Comparison of ENCODE assay signal across 18 cellular contexts in genomic region chr12:16607895-16608294, GRCh38. TPM values are rescaled to one million over a fixed set of nuclear protein-coding genes. Genes with fewer than 3 reads are reported as not detected.
DNase-seq lines count a peak whose midpoint lies in the region; ATAC-seq and TF ChIP-seq lines count a peak whose summit lies in the region.
"Had no signal": no experiment of that assay in that cellular context is flagged by ENCODE, and none has a peak within 500 bp of the region (broad histone marks: within the 10 kb centered on the region; RNA-seq: fewer than 3 reads in every experiment).

No MANE protein-coding gene starts in this region.

- H3K79me2 ChIP-seq in neural progenitor cell (ENCODE audit: low read depth) = peaks cover 4% of the 10 kb centered on the region

- H2AK5ac ChIP-seq in neuronal stem cell (ENCODE audit: low read depth, low read length) = no peak overlapping the region

- peaks cover 0 to 18% of the 10 kb centered on the region in 2 donors for H3K27me3 ChIP-seq in right atrium auricular region
- no peaks in the 10 kb centered on the region for H3K27me3 ChIP-seq in body of pancreas
- peaks cover 56% of the 10 kb centered on the region for H3K27me3 ChIP-seq in neural progenitor cell
- H3K27me3 ChIP-seq in vagina = no peaks in the 10 kb centered on the region
- peaks cover 0 to 68% (median 14%) of the 10 kb centered on the region in 3 experiments for H3K27me3 ChIP-seq in neuronal stem cell (ENCODE audit: control insufficient read depth in 3 of 3, insufficient read depth in 3 of 3, low read depth in 1 of 3, low read length in 3 of 3)

- H3K4me2 ChIP-seq in neural progenitor cell (no peak overlapping the region), neuronal stem cell (ENCODE audit: insufficient read depth, low read length, poor library complexity, severe bottlenecking) (no peak overlapping the region)

- H4K8ac ChIP-seq in neuronal stem cell (ENCODE audit: low read depth, low read length) = no peak overlapping the region

- H3K9ac ChIP-seq in neural progenitor cell = no peak overlapping the region
- H3K9ac ChIP-seq in neuronal stem cell (ENCODE audit: low read depth, low read length, poor library complexity) = no peak overlapping the region

- H4K20me1 ChIP-seq in neural progenitor cell (ENCODE audit: low read depth) = no peaks in the 10 kb centered on the region

- H3K14ac ChIP-seq in neuronal stem cell (ENCODE audit: low read length) = no peak overlapping the region

- no peaks in the 10 kb centered on the region for H3K36me3 ChIP-seq in right atrium auricular region
- H3K36me3 ChIP-seq in body of pancreas (replicated peaks in 1 of 2; ENCODE audit: insufficient read depth in 1 of 2, low read depth in 2 of 2) = no peaks in the 10 kb centered on the region
- no peaks in the 10 kb centered on the region for H3K36me3 ChIP-seq in neural progenitor cell
- no peaks in the 10 kb centered on the region for H3K36me3 ChIP-seq in vagina
- H3K36me3 ChIP-seq in neuronal stem cell (replicated peaks in 1 of 2; ENCODE audit: control insufficient read depth in 2 of 2, insufficient read depth in 2 of 2, low read length in 2 of 2) = no peaks in the 10 kb centered on the region
- H3K36me3 ChIP-seq: stomach had no signal

- DNase-seq in right atrium auricular region (ENCODE audit: low spot score) (no peak), left ventricle myocardium superior (no peak), body of pancreas (peak; percentile 33 to 73 (median 54)), neural progenitor cell (ENCODE audit: low spot score) (no peak), vagina (ENCODE audit: extremely low spot score in 2 of 2) (no peak), neuronal stem cell (ENCODE audit: low spot score) (no peak)
- no peak for DNase-seq in activated CD4-positive, alpha-beta T cell treated with anti-CD3 and anti-CD28 coated beads, Interleukin-2, amount 50 U/mL, for 4 hours
- DNase-seq: activated CD4-positive, CD25-positive, alpha-beta regulatory T cell; activated CD8-positive, alpha-beta memory T cell treated with anti-CD3 and anti-CD28 coated beads, Interleukin-2, amount 50 U/mL, for 48 hours; activated naive CD4-positive, alpha-beta T cell treated with anti-CD3 and anti-CD28 coated beads, Interleukin-2, amount 50 U/mL, for 16 hours; Caco-2; natural killer cell; NCI-H446; stomach; T-cell had no signal

- no peaks in the 10 kb centered on the region for H3K36me3 Mint-ChIP-seq in neural progenitor cell
- H3K36me3 Mint-ChIP-seq: T-cell had no signal

- H4K91ac ChIP-seq in neuronal stem cell (ENCODE audit: low read depth, low read length, poor library complexity) = no peak overlapping the region

- H3K79me1 ChIP-seq in neuronal stem cell (ENCODE audit: low read depth, low read length) = no peaks in the 10 kb centered on the region

- H3K27ac ChIP-seq in right atrium auricular region (peak overlapping the region; percentile 46 to 55), body of pancreas (peak overlapping the region; percentile 74 to 88 (median 78)), neural progenitor cell (no peak overlapping the region), vagina (peak overlapping the region; percentile 82), neuronal stem cell (replicated peaks; ENCODE audit: low read length) (no peak overlapping the region)

- ATAC-seq in left ventricle myocardium superior (no peak), body of pancreas (peak; percentile 54), GM21786 (IDR thresholded peaks at IDR 0.05; ENCODE audit: unreplicated experiment) (no peak)
- ATAC-seq: natural killer cell, T-cell had no signal

- WGBS in body of pancreas, 2 donors = 26 to 34% methylated on average over 6 of the region's 6 CpGs
- no CpG with 5 or more reads among the region's 6 CpGs for whole genome bisulfite sequencing in neuronal stem cell (ENCODE audit: extremely low coverage in 2 of 2, insufficient read length in 2 of 2, insufficient replicate concordance in 1 of 2), 2 donors

- H3K4me1 Mint-ChIP-seq in neural progenitor cell = peaks cover 58% of the 10 kb centered on the region
- H3K4me1 Mint-ChIP-seq: natural killer cell had no signal

- H2AFZ ChIP-seq in neural progenitor cell (replicated peaks) (no peak overlapping the region), neuronal stem cell (ENCODE audit: low read length) (no peak overlapping the region)

- H2BK15ac ChIP-seq in neuronal stem cell (ENCODE audit: low read length) = no peak overlapping the region

- no peaks in the 10 kb centered on the region for H3K9me3 Mint-ChIP-seq in neural progenitor cell

- H3K18ac ChIP-seq in neuronal stem cell (ENCODE audit: low read length) = no peak overlapping the region

- peaks cover 5% of the 10 kb centered on the region for H3K27me3 Mint-ChIP-seq in neural progenitor cell (ENCODE audit: insufficient read depth, low read depth)

- TF ChIP-seq POLR2A in body of pancreas (IDR thresholded peaks at IDR 0.05) = peak in 2 of 3 donors; percentile 56 to 63
- TF ChIP-seq POLR2A in vagina (IDR thresholded peaks at IDR 0.05) = no peak

- intact Hi-C loops in left ventricle myocardium superior (cut with micrococcal nuclease) (no loop called here), body of pancreas (cut with DNase I) (no loop called here), vagina (cut with DNase I) (no loop called here)

- H3K9me3 ChIP-seq in right atrium auricular region = no peaks in the 10 kb centered on the region
- H3K9me3 ChIP-seq in body of pancreas = no peaks in the 10 kb centered on the region
- no peaks in the 10 kb centered on the region for H3K9me3 ChIP-seq in neural progenitor cell (ENCODE audit: low read depth)
- no peaks in the 10 kb centered on the region for H3K9me3 ChIP-seq in vagina
- H3K9me3 ChIP-seq in neuronal stem cell (replicated peaks in 1 of 2; ENCODE audit: control insufficient read depth in 2 of 2, insufficient read depth in 1 of 2, low read depth in 1 of 2, low read length in 2 of 2) = no peaks in the 10 kb centered on the region
- H3K9me3 ChIP-seq: Caco-2, stomach had no signal

- H3K23ac ChIP-seq in neuronal stem cell (ENCODE audit: low read depth, low read length, poor library complexity) = no peak overlapping the region

- H3K4me3 ChIP-seq in right atrium auricular region = peak overlapping the region in 1 of 2 donors; percentile 48
- no peak overlapping the region for H3K4me3 ChIP-seq in body of pancreas
- no peak overlapping the region for H3K4me3 ChIP-seq in neural progenitor cell
- H3K4me3 ChIP-seq in vagina = peak overlapping the region; percentile 2 to 15
- H3K4me3 ChIP-seq in neuronal stem cell (ENCODE audit: low read length in 2 of 2) = no peak overlapping the region
- H3K4me3 ChIP-seq: smooth muscle cell had no signal

- no peak for TF ChIP-seq CTCF in right atrium auricular region (IDR thresholded peaks at IDR 0.05)
- no peak for TF ChIP-seq CTCF in body of pancreas (IDR thresholded peaks at IDR 0.05)
- no peak for TF ChIP-seq CTCF in neural progenitor cell (IDR thresholded peaks at IDR 0.05)
- TF ChIP-seq CTCF in vagina (IDR thresholded peaks at IDR 0.05) = no peak

- H3K4me1 ChIP-seq in right atrium auricular region (peaks cover 0 to 6% of the 10 kb centered on the region in 2 donors), body of pancreas (peaks cover 13% of the 10 kb centered on the region), neural progenitor cell (peaks cover 54% of the 10 kb centered on the region), vagina (peaks cover 4% of the 10 kb centered on the region), neuronal stem cell (ENCODE audit: control insufficient read depth in 2 of 2, insufficient read depth in 1 of 2, low read depth in 1 of 2, low read length in 2 of 2) (peaks cover 21 to 24% of the 10 kb centered on the region in 2 donors)
- H3K4me1 ChIP-seq: Caco-2 had no signal

- H2BK12ac ChIP-seq in neuronal stem cell (ENCODE audit: low read length) = no peak overlapping the region

- no peak overlapping the region for H3K4ac ChIP-seq in neuronal stem cell (ENCODE audit: low read length)

- peaks cover 28% of the 10 kb centered on the region for H3F3A ChIP-seq in neural progenitor cell (ENCODE audit: low read depth)

- H3K27ac Mint-ChIP-seq in neural progenitor cell = peak overlapping the region; percentile 98
- H3K27ac Mint-ChIP-seq: natural killer cell, T-cell had no signal

- H2BK5ac ChIP-seq in neuronal stem cell (ENCODE audit: low read length) = no peak overlapping the region

- no peak overlapping the region for H2BK120ac ChIP-seq in neuronal stem cell (ENCODE audit: low read depth, low read length)

- H3K4me3 Mint-ChIP-seq in neural progenitor cell = peak overlapping the region; percentile 98
- H3K4me3 Mint-ChIP-seq: natural killer cell, T-cell had no signal

RNA-seq across cellular contexts. Expression of gene LMO3, which starts 1.9 kb away (rescaled TPM):
- total RNA-seq in right atrium auricular region (10 to 100 TPM in 1 of 2 donors, 1 to 10 TPM in 1; 8.2 to 12.4 TPM), left ventricle myocardium superior (2.6 TPM), body of pancreas (10 to 100 TPM; 46.2 to 67.2 TPM), neural progenitor cell (ENCODE audit: low replicate concordance) (39.1 and 54.3 TPM in 2 replicates), vagina (73.7 TPM)
- 27.7 TPM for polyA plus RNA-seq in neuronal stem cell (2013, experiment 1 of 2)
- polyA plus RNA-seq in neuronal stem cell (2013, experiment 2 of 2) = 30.4 TPM
- total RNA-seq: Caco-2, epithelial cell of proximal tubule, natural killer cell had no signal

Comparison
In these comparisons a context has a peak if more than half of its experiments do, and no peak if none do; other contexts are left out.
1. DNase-seq: peak in body of pancreas (4 of 4); none in right atrium auricular region (single experiment), left ventricle myocardium superior (single experiment), neural progenitor cell (single experiment), vagina (0 of 2), neuronal stem cell (single experiment) and activated CD4-positive, alpha-beta T cell treated with anti-CD3 and anti-CD28 coated beads, Interleukin-2, amount 50 U/mL, for 4 hours (0 of 2).
2. H3K27ac ChIP-seq: peak in right atrium auricular region (2 of 2), body of pancreas (4 of 4) and vagina (single experiment); none in neural progenitor cell (single experiment) and neuronal stem cell (single experiment).
3. H3K4me3 ChIP-seq: peak in vagina (2 of 2); none in body of pancreas (0 of 2), neural progenitor cell (single experiment) and neuronal stem cell (0 of 2).
4. POLR2A ChIP-seq: peak in body of pancreas (2 of 3); none in vagina (0 of 2).